Comparison of ENCODE assay signal across 19 cellular contexts in the genomic region with DNA sequence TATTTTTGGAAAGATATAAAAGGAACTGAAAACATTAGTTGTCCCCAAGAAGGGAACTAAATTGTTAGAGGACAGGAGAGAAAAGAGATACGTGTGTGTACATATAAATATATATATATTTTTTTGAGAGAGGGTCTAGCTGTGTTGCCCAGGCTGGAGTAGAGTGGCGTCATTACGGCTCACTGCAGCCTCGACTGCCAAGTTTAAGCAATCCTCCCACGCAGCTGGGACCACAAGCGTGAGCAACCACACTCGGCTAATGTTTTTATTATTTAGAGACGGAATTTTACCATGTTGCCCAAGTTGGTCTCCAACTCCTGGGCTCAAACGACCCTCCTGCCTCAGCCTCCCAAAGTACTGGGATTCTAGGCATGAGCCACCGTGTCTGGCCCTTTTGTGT. TPM values are rescaled to one million over a fixed set of nuclear protein-coding genes. Genes with fewer than 3 reads are reported as not detected.
A peak's percentile ranks its signal among the peaks of the same experiment; 100 is the strongest.
DNase-seq lines count a peak whose midpoint lies in the region; ATAC-seq and TF ChIP-seq lines count a peak whose summit lies in the region.
"Had no signal": no experiment of that assay in that cellular context is flagged by ENCODE, and none has a peak within 500 bp of the region (broad histone marks: within the 10 kb centered on the region; RNA-seq: fewer than 3 reads in every experiment).

No MANE protein-coding gene starts in this region.

- no peaks in the 10 kb centered on the region for H3K23me2 ChIP-seq in H9 (ENCODE audit: insufficient read length, low read depth, low read length, poor library complexity, severe bottlenecking)

- no peak overlapping the region for H3K18ac ChIP-seq in H9 (ENCODE audit: insufficient read length, low read depth, low read length)

- H3K4me3 ChIP-seq in BLaER1: no peak overlapping the region
- H3K4me3 ChIP-seq in NB4 (ENCODE audit: low read depth, low read length): no peak overlapping the region
- no peak overlapping the region for H3K4me3 ChIP-seq in fibroblast of mammary gland (ENCODE audit: control insufficient read depth, low read depth, low read length)
- H3K4me3 ChIP-seq in CD8-positive, alpha-beta T cell (ENCODE audit: low read depth, low read length): no peak overlapping the region
- H3K4me3 ChIP-seq: BLaER1 treated with 17β-estradiol and CSF1 and Interleukin-3, amounts not matched to agents 10 nM and 100 nM; GM12878 had no signal

- no peak overlapping the region for H3K4me2 ChIP-seq in BLaER1
- H3K4me2 ChIP-seq in H9 (ENCODE audit: insufficient read depth, insufficient read length, low read length): no peak overlapping the region
- H3K4me2 ChIP-seq: BLaER1 treated with 17β-estradiol and CSF1 and Interleukin-3, amounts not matched to agents 10 nM and 100 nM had no signal

- no peak overlapping the region for H3K27ac Mint-ChIP-seq in CD8-positive, alpha-beta T cell
- H3K27ac Mint-ChIP-seq in H9: no peak overlapping the region
- H3K27ac Mint-ChIP-seq: CD8-positive, alpha-beta memory T cell; HFFc6 had no signal

- H3K4me1 Mint-ChIP-seq in CD8-positive, alpha-beta T cell (ENCODE audit: low read depth): no peaks in the 10 kb centered on the region
- no peaks in the 10 kb centered on the region for H3K4me1 Mint-ChIP-seq in H9
- H3K4me1 Mint-ChIP-seq: CD8-positive, alpha-beta memory T cell had no signal

- no peaks in the 10 kb centered on the region for H3K9me3 Mint-ChIP-seq in CD8-positive, alpha-beta T cell
- no peaks in the 10 kb centered on the region for H3K9me3 Mint-ChIP-seq in H9
- H3K9me3 Mint-ChIP-seq: CD8-positive, alpha-beta memory T cell; HFFc6 had no signal

- H2BK12ac ChIP-seq in H9 (ENCODE audit: insufficient read length, low read depth, low read length): no peak overlapping the region

- H2AFZ ChIP-seq in H9 (ENCODE audit: low read length): no peak overlapping the region

- intact Hi-C loops in posterior vena cava (cut with DNase I): no loop called here
- intact Hi-C loops in CD8-positive, alpha-beta T cell (cut with DNase I, micrococcal nuclease): no loop called here

- CTCF ChIA-PET in CD8-positive, alpha-beta T cell (lab: Charles Lee): interaction anchor here (0.9 to 1.7 kb wide), 2 partner anchors 21 to 26 kb away, joined by 3 to 4 read pairs; no protein-coding TSS in a partner anchor

- H2BK5ac ChIP-seq in H9 (ENCODE audit: insufficient read length, low read length): no peak overlapping the region

- TF ChIP-seq POLR2A in NB4 (IDR thresholded peaks at IDR 0.05; ENCODE audit: extremely low read depth, insufficient read length): no peak

- no peaks in the 10 kb centered on the region for H3K27me3 ChIP-seq in BLaER1
- no peaks in the 10 kb centered on the region for H3K27me3 ChIP-seq in CD8-positive, alpha-beta T cell (ENCODE audit: insufficient read depth, low read length)
- H3K27me3 ChIP-seq in H9 (ENCODE audit: insufficient read depth, low read length): no peaks in the 10 kb centered on the region
- H3K27me3 ChIP-seq: BLaER1 treated with 17β-estradiol and CSF1 and Interleukin-3, amounts not matched to agents 10 nM and 100 nM had no signal

- H3T11ph ChIP-seq in H9 (ENCODE audit: low read length): no peak overlapping the region

- H3K79me2 ChIP-seq in H9 (ENCODE audit: insufficient read depth, low read length): no peaks in the 10 kb centered on the region

- H2AK5ac ChIP-seq in H9 (ENCODE audit: insufficient read length, low read length): no peak overlapping the region

- H3K27ac ChIP-seq in BLaER1: no peak overlapping the region
- no peak overlapping the region for H3K27ac ChIP-seq in CD8-positive, alpha-beta T cell (ENCODE audit: low read depth, low read length)
- no peak overlapping the region for H3K27ac ChIP-seq in H9 (ENCODE audit: insufficient read length, low read depth, low read length)
- H3K27ac ChIP-seq: BLaER1 treated with 17β-estradiol and CSF1 and Interleukin-3, amounts not matched to agents 10 nM and 100 nM; HL-60 had no signal

- POLR2A ChIA-PET in CD8-positive, alpha-beta T cell (lab: Charles Lee): interaction anchor here (1.2 to 1.4 kb wide), 2 partner anchors 13 to 19 kb away, joined by 3 to 4 read pairs; no protein-coding TSS in a partner anchor

- no peak overlapping the region for H3K14ac ChIP-seq in H9 (ENCODE audit: insufficient read depth, low read length)

- H3K79me1 ChIP-seq in H9 (ENCODE audit: insufficient read depth, low read depth, low read length, poor library complexity, severe bottlenecking): no peaks in the 10 kb centered on the region

- H3K9ac ChIP-seq in BLaER1: 0 out of 2 replicates have a peak overlapping the region, but pooled peaks have one; percentile 10
- no peak overlapping the region for H3K9ac ChIP-seq in H9 (ENCODE audit: extremely low read depth, insufficient read length, low read length)
- H3K9ac ChIP-seq: BLaER1 treated with 17β-estradiol and CSF1 and Interleukin-3, amounts not matched to agents 10 nM and 100 nM had no signal

- peaks cover 100% of the 10 kb centered on the region for H3K36me3 ChIP-seq in BLaER1
- peaks cover 64% of the 10 kb centered on the region for H3K36me3 ChIP-seq in CD8-positive, alpha-beta T cell (ENCODE audit: insufficient read depth, low read length)

- DNase-seq in NB4 (ENCODE audit: low read depth) (peak; percentile 26), fibroblast of mammary gland (ENCODE audit: low read depth) (peak; percentile 74), posterior vena cava (ENCODE audit: low spot score) (peak; percentile 38), H9 (no peak), NCI-H2107 (lab: John Stamatoyannopoulos, UW) (no peak)
- DNase-seq in CD8-positive, alpha-beta T cell: no peak
- DNase-seq: 8988T, COR-L47, DMS 273 treated with DMSO at 0.1 percent for 48 hours, DMS53, DND-41, EL, HCEC 1CT, HFFc6 had no signal

- no peaks in the 10 kb centered on the region for H3K27me3 Mint-ChIP-seq in CD8-positive, alpha-beta T cell (ENCODE audit: low read depth)
- H3K27me3 Mint-ChIP-seq in H9 (ENCODE audit: low read depth): no peaks in the 10 kb centered on the region

- no peak for ATAC-seq in CD8-positive, alpha-beta T cell
- ATAC-seq: GM12878 had no signal

- H4K20me1 ChIP-seq in BLaER1: peaks cover 94% of the 10 kb centered on the region
- H4K20me1 ChIP-seq in H9 (ENCODE audit: control insufficient read depth, insufficient read depth, insufficient read length): no peaks in the 10 kb centered on the region

- no peak overlapping the region for H4K8ac ChIP-seq in H9 (replicated peaks; ENCODE audit: insufficient read length, low read depth, low read length)

- H3K4ac ChIP-seq in H9 (ENCODE audit: low read depth, low read length): no peak overlapping the region

- no peak overlapping the region for H2BK15ac ChIP-seq in H9 (ENCODE audit: low read depth, low read length)

- no peaks in the 10 kb centered on the region for H3K4me1 ChIP-seq in BLaER1
- no peaks in the 10 kb centered on the region for H3K4me1 ChIP-seq in CD8-positive, alpha-beta T cell (ENCODE audit: insufficient read depth, low read length)
- no peaks in the 10 kb centered on the region for H3K4me1 ChIP-seq in H9 (ENCODE audit: insufficient read depth, low read length)
- H3K4me1 ChIP-seq: BLaER1 treated with 17β-estradiol and CSF1 and Interleukin-3, amounts not matched to agents 10 nM and 100 nM had no signal

- no peak overlapping the region for H2BK20ac ChIP-seq in H9 (ENCODE audit: low read depth, low read length, poor library complexity, severe bottlenecking)

- no peak overlapping the region for H2BK120ac ChIP-seq in H9 (ENCODE audit: low read depth, low read length, poor library complexity, severe bottlenecking)

- TF ChIP-seq CTCF in NB4 (IDR thresholded peaks at IDR 0.05; ENCODE audit: low read depth, low read length) (no peak), fibroblast of mammary gland (conservative IDR thresholded peaks at IDR 0.05; ENCODE audit: control insufficient read depth, insufficient read depth, low read depth, low read length) (no peak), H9 (conservative IDR thresholded peaks at IDR 0.05) (no peak)
- no peak for TF ChIP-seq CTCF in CD8-positive, alpha-beta T cell (IDR thresholded peaks at IDR 0.05)

- H3K9me3 ChIP-seq in BLaER1 (no peaks in the 10 kb centered on the region), H9 (ENCODE audit: control insufficient read depth, low read depth, low read length) (no peaks in the 10 kb centered on the region)
- H3K9me3 ChIP-seq in CD8-positive, alpha-beta T cell (ENCODE audit: low read length): no peaks in the 10 kb centered on the region
- H3K9me3 ChIP-seq: BLaER1 treated with 17β-estradiol and CSF1 and Interleukin-3, amounts not matched to agents 10 nM and 100 nM had no signal

- H4K91ac ChIP-seq in H9 (ENCODE audit: insufficient read length, low read depth, low read length): no peak overlapping the region

- WGBS in H9 (ENCODE audit: extremely low coverage, insufficient read length, low lambda C conversion rate): no CpG with 5 or more reads among the region's 10 CpGs

- H3K36me3 Mint-ChIP-seq in CD8-positive, alpha-beta T cell: peaks cover 81% of the 10 kb centered on the region
- H3K36me3 Mint-ChIP-seq in H9 (ENCODE audit: insufficient read depth in 1 of 3, low read depth in 3 of 3): peaks cover 57 to 95% (median 85%) of the 10 kb centered on the region in 3 experiments

- H3K23ac ChIP-seq in H9 (ENCODE audit: insufficient read length, low read depth, low read length): no peak overlapping the region

- H3K4me3 Mint-ChIP-seq in CD8-positive, alpha-beta T cell: no peak overlapping the region
- H3K4me3 Mint-ChIP-seq in H9: no peak overlapping the region
- H3K4me3 Mint-ChIP-seq: CD8-positive, alpha-beta memory T cell; HFFc6 had no signal

- no peak overlapping the region for H3K56ac ChIP-seq in H9 (ENCODE audit: insufficient read length, low read depth, low read length)

- no peak overlapping the region for H4K5ac ChIP-seq in H9 (ENCODE audit: insufficient read length, low read depth, low read length)

RNA-seq across cellular contexts. Expression of a gene that starts 16.2 kb away (rescaled TPM):
- total RNA-seq in posterior vena cava: 10 to 100 TPM; 18.6 to 27.1 TPM
- total RNA-seq in CD8-positive, alpha-beta T cell: 10 to 100 TPM; 74.4 to 83.6 TPM
- 136 and 137 TPM in 2 replicates for total RNA-seq in H9 (2021)

RNA-seq across cellular contexts. Expression of a gene that starts 22.9 kb away (rescaled TPM):
- total RNA-seq in posterior vena cava (100 to 1,000 TPM; 160 to 169 TPM), H9 (2021) (334 and 346 TPM in 2 replicates)
- total RNA-seq in CD8-positive, alpha-beta T cell: 100 to 1,000 TPM; 289 to 295 TPM

RNA-seq across cellular contexts. Expression of a gene that starts 28.5 kb away (rescaled TPM):
- total RNA-seq in posterior vena cava (10 to 100 TPM; 26.4 to 33.0 TPM), H9 (2021) (16.3 and 17.9 TPM in 2 replicates)
- total RNA-seq in CD8-positive, alpha-beta T cell: 10 to 100 TPM; 16.7 to 18.4 TPM

RNA-seq across cellular contexts. Expression of a gene that starts 50.0 kb away (rescaled TPM):
- 1,000 to 10,000 TPM; 2,037 to 2,666 TPM for total RNA-seq in posterior vena cava
- total RNA-seq in CD8-positive, alpha-beta T cell: 100 to 1,000 TPM; 503 to 513 TPM
- 4,581 and 4,651 TPM in 2 replicates for total RNA-seq in H9 (2021)

RNA-seq across cellular contexts. Expression of a gene that starts 51.5 kb away (rescaled TPM):
- 1 to 10 TPM; 2.3 to 3.3 TPM for total RNA-seq in posterior vena cava
- total RNA-seq in CD8-positive, alpha-beta T cell: 1 to 10 TPM; 5.8 to 6.8 TPM
- total RNA-seq in H9 (2021): 0.22 TPM in 2 replicates
- total RNA-seq: HFFc6 had no signal

Comparison
In these comparisons a context has a peak if more than half of its experiments do, and no peak if none do; other contexts are left out.
1. DNase-seq: peak in NB4 (single experiment), fibroblast of mammary gland (single experiment) and posterior vena cava (single experiment); none in CD8-positive, alpha-beta T cell (0 of 7), H9 (single experiment) and NCI-H2107 (single experiment).